Comparison of ENCODE assay signal across 8 cellular contexts in genomic region chr12:55931780-55932545, GRCh38. TPM values are rescaled to one million over a fixed set of nuclear protein-coding genes. Genes with fewer than 3 reads are reported as not detected.
DNase-seq lines count a peak whose midpoint lies in the region; ATAC-seq, FAIRE-seq and TF ChIP-seq lines count a peak whose summit lies in the region.

No MANE protein-coding gene starts in this region.

- H3K9me3 Mint-ChIP-seq in chondrocyte (ENCODE audit: low read depth): no peaks in the 10 kb centered on the region

- H3K4me2 ChIP-seq in A549: peak overlapping the region; percentile 79

- peak overlapping the region; percentile 96 for H3K4me3 Mint-ChIP-seq in chondrocyte (ENCODE audit: unreplicated experiment)

- H3K9me3 ChIP-seq in A549 (no peaks in the 10 kb centered on the region), spleen (no peaks in the 10 kb centered on the region)

- H3K4me1 ChIP-seq in A549: peaks cover 40% of the 10 kb centered on the region
- H3K4me1 ChIP-seq in spleen: peaks cover 43 to 88% (median 72%) of the 10 kb centered on the region in 6 donors

- FAIRE-seq in A549 (lab: Jason Lieb, UNC) (no peak), GM12891 (lab: Jason Lieb, UNC) (peak; percentile 43)

- DNase-seq in A549 (ENCODE audit: low read depth in 1 of 2, low spot score in 1 of 2) (peak in 1 of 2 experiments; percentile 44), GM12891 (ENCODE audit: insufficient read length, low spot score) (no peak), chondrocyte (ENCODE audit: low spot score) (no peak), kidney tubule cell (ENCODE audit: low spot score) (peak; percentile 40), spleen (peak; percentile 93), T-helper 9 cell (no peak)

- peak overlapping the region; percentile 99 for H3K27ac Mint-ChIP-seq in chondrocyte (ENCODE audit: unreplicated experiment)

- WGBS in A549 (ENCODE audit: missing lambda C conversion rate): 6% methylated on average over 26 of the region's 60 CpGs
- 0 to 1% (median 0%) methylated on average over 10 to 60 of the region's 60 CpGs for WGBS in spleen, 5 donors

- no peaks in the 10 kb centered on the region for H3K27me3 ChIP-seq in spleen (replicated peaks in 1 of 7)

- no peaks in the 10 kb centered on the region for H3K27me3 Mint-ChIP-seq in chondrocyte (ENCODE audit: low read depth)

- POLR2A ChIA-PET in A549 (lab: Yijun Ruan, JAX): interaction anchor here (0.7 to 1.7 kb wide), 3 partner anchors 42 to 114 kb away, joined by 4 to 5 read pairs (median 4); partner anchors contain the start of genes DNAJC14, ORMDL2, RAB5B and SARNP

- TF ChIP-seq POLR2A in A549 (IDR thresholded peaks at IDR 0.05; ENCODE audit: low read length) (no peak), GM12891 (IDR thresholded peaks at IDR 0.05; ENCODE audit: low read depth, low read length) (no peak), spleen (IDR thresholded peaks at IDR 0.05) (no peak)

- TF ChIP-seq CTCF in A549 (IDR thresholded peaks at IDR 0.05) (no peak), chondrocyte (IDR thresholded peaks at IDR 0.05) (no peak), spleen (IDR thresholded peaks at IDR 0.05 in 8 of 11, conservative IDR thresholded peaks at IDR 0.05 in 3 of 11) (no peak)

- no peak for TF ChIP-seq EP300 in A549 (IDR thresholded peaks at IDR 0.05)

- ATAC-seq in A549 (peak; percentile 42 to 57; a peak in 5 of 6 replicates), SK-N-SH treated with all-trans-retinoic acid at 6 μM for 48 hours (peak; percentile 64), HG02798 (IDR thresholded peaks at IDR 0.05; ENCODE audit: poor library complexity, unreplicated experiment) (no peak)

- no peak for TF ChIP-seq RAD21 in A549 (conservative IDR thresholded peaks at IDR 0.05 in 1 of 2, IDR thresholded peaks at IDR 0.05 in 1 of 2)

- no peaks in the 10 kb centered on the region for H3K36me3 Mint-ChIP-seq in chondrocyte (ENCODE audit: low read depth)

- H3K4me3 ChIP-seq in A549 (peak overlapping the region; percentile 54), spleen (peak overlapping the region; percentile 60 to 98 (median 75))

- H3K27ac ChIP-seq in A549 (peak overlapping the region; percentile 74 to 88), spleen (peak overlapping the region; percentile 93 to 99 (median 96))

- peaks cover 0 to 24% (median 7%) of the 10 kb centered on the region in 6 donors for H3K36me3 ChIP-seq in spleen

- intact Hi-C loops in spleen (cut with DNase I; ENCODE audit: low total_unique reads): no loop called here

- CTCF ChIA-PET in A549 (lab: Yijun Ruan, JAX): interaction anchor here (0.6 to 2.7 kb wide), 15 partner anchors 8 to 446 kb away, joined by 3 to 48 read pairs (median 4); partner anchors contain the start of gene SUOX

- H3K4me1 Mint-ChIP-seq in chondrocyte (ENCODE audit: low read depth): peaks cover 58% of the 10 kb centered on the region

TF ChIP-seq in A549, 52 proteins besides CTCF, POLR2A, EP300 and RAD21 (continues in another document):
- TF ChIP-seq PBX3 (IDR thresholded peaks at IDR 0.05): no peak

TF ChIP-seq in GM12891, 5 proteins besides CTCF, POLR2A, EP300 and RAD21:
- TF ChIP-seq SPI1 (IDR thresholded peaks at IDR 0.05; ENCODE audit: low read depth, low read length): no peak
- no peak for TF ChIP-seq POU2F2 (IDR thresholded peaks at IDR 0.05; ENCODE audit: low read depth, low read length)
- TF ChIP-seq POLR2AphosphoS5 (IDR thresholded peaks at IDR 0.05; ENCODE audit: low read depth, low read length): no peak

TF ChIP-seq in SK-N-SH treated with all-trans-retinoic acid at 6 μM for 48 hours, 23 proteins besides CTCF, POLR2A, EP300 and RAD21 (continues in another document):
- no peak for TF ChIP-seq ISL1 (CRISPR knock-in tag; IDR thresholded peaks at IDR 0.05)
- TF ChIP-seq, protein P1, sequence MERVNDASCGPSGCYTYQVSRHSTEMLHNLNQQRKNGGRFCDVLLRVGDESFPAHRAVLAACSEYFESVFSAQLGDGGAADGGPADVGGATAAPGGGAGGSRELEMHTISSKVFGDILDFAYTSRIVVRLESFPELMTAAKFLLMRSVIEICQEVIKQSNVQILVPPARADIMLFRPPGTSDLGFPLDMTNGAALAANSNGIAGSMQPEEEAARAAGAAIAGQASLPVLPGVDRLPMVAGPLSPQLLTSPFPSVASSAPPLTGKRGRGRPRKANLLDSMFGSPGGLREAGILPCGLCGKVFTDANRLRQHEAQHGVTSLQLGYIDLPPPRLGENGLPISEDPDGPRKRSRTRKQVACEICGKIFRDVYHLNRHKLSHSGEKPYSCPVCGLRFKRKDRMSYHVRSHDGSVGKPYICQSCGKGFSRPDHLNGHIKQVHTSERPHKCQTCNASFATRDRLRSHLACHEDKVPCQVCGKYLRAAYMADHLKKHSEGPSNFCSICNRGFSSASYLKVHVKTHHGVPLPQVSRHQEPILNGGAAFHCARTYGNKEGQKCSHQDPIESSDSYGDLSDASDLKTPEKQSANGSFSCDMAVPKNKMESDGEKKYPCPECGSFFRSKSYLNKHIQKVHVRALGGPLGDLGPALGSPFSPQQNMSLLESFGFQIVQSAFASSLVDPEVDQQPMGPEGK (CRISPR knock-in tag; IDR thresholded peaks at IDR 0.05; ENCODE audit: borderline replicate concordance): no peak
- no peak for TF ChIP-seq ZNF565 (CRISPR knock-in tag; conservative IDR thresholded peaks at IDR 0.05; ENCODE audit: low read depth)
- TF ChIP-seq ZC3H10 (CRISPR knock-in tag; IDR thresholded peaks at IDR 0.05): no peak
- TF ChIP-seq TCF4 (CRISPR knock-in tag; IDR thresholded peaks at IDR 0.05; ENCODE audit: borderline replicate concordance): no peak
- no peak for TF ChIP-seq ARNTL (CRISPR knock-in tag; IDR thresholded peaks at IDR 0.05; ENCODE audit: borderline replicate concordance, low read depth)
- no peak for TF ChIP-seq PPARA (CRISPR knock-in tag; IDR thresholded peaks at IDR 0.05; ENCODE audit: borderline replicate concordance)
- no peak for TF ChIP-seq BACH2 (CRISPR knock-in tag; IDR thresholded peaks at IDR 0.05; ENCODE audit: borderline replicate concordance)
- no peak for TF ChIP-seq RARB (CRISPR knock-in tag; IDR thresholded peaks at IDR 0.05)
- no peak for TF ChIP-seq ZNF8 (CRISPR knock-in tag; IDR thresholded peaks at IDR 0.05)

RNA-seq across cellular contexts. Expression of gene DGKA, which starts 1.0 kb away (rescaled TPM):
- polyA plus RNA-seq in A549 (2011; rRNA removed): 24.7 and 26.1 TPM in 2 replicates
- 12.7 and 12.8 TPM in 2 replicates for polyA plus RNA-seq in A549 (2012; cell fraction: cytosol; rRNA removed)
- polyA plus RNA-seq in A549 (2012; cell fraction: nucleus; rRNA removed): 38.2 and 45.1 TPM in 2 replicates
- 21.0 to 23.7 TPM (median 22.6 TPM) in 3 replicates for polyA plus RNA-seq in A549 (2017; fragmentation: RNase III; extraction: RNeasy Plus Mini Kit Qiagen cat#74134 plus additional on column Dnase treatment)
- 24.3 and 29.2 TPM in 2 replicates for polyA minus RNA-seq in A549 (2011; rRNA and poly(A)+ RNA removed)
- polyA plus RNA-seq in GM12891 (2012; ENCODE audit: low read depth, missing spikeins): 49.3 TPM
- 65.8 to 118 TPM (median 66.4 TPM) in 3 replicates for total RNA-seq in chondrocyte
- 100 to 1,000 TPM; 132 to 261 (median 197) TPM for total RNA-seq in spleen
- 100 to 1,000 TPM in 2 of 3 donors, 10 to 100 TPM in 1; 73.8 to 136 (median 105) TPM for polyA plus RNA-seq in spleen

RNA-seq across cellular contexts. Expression of gene PYM1, which starts 4.3 kb away (rescaled TPM):
- 39.2 and 49.5 TPM in 2 replicates for polyA plus RNA-seq in A549 (2011; rRNA removed)
- 31.8 and 33.8 TPM in 2 replicates for polyA plus RNA-seq in A549 (2012; cell fraction: cytosol; rRNA removed)
- 14.2 and 20.4 TPM in 2 replicates for polyA plus RNA-seq in A549 (2012; cell fraction: nucleus; rRNA removed)
- 27.0 to 30.6 TPM (median 30.4 TPM) in 3 replicates for polyA plus RNA-seq in A549 (2017; fragmentation: RNase III; extraction: RNeasy Plus Mini Kit Qiagen cat#74134 plus additional on column Dnase treatment)
- 23.3 and 23.7 TPM in 2 replicates for polyA minus RNA-seq in A549 (2011; rRNA and poly(A)+ RNA removed)
- 29.8 TPM for polyA plus RNA-seq in GM12891 (2012; ENCODE audit: low read depth, missing spikeins)
- total RNA-seq in chondrocyte: 17.3 to 26.4 TPM (median 19.0 TPM) in 3 replicates
- 10 to 100 TPM; 26.7 to 40.7 (median 36.6) TPM for total RNA-seq in spleen
- polyA plus RNA-seq in spleen: 10 to 100 TPM; 48.3 to 54.0 (median 51.2) TPM

RNA-seq across cellular contexts. Expression of gene PMEL, which starts 33.9 kb away (rescaled TPM):
- 2.2 and 2.3 TPM in 2 replicates for polyA plus RNA-seq in A549 (2011; rRNA removed)
- polyA plus RNA-seq in A549 (2012; cell fraction: cytosol; rRNA removed): 1.1 and 1.3 TPM in 2 replicates
- 3.7 and 6.0 TPM in 2 replicates for polyA plus RNA-seq in A549 (2012; cell fraction: nucleus; rRNA removed)
- 0.71 to 1.4 TPM (median 1.0 TPM) in 3 replicates for polyA plus RNA-seq in A549 (2017; fragmentation: RNase III; extraction: RNeasy Plus Mini Kit Qiagen cat#74134 plus additional on column Dnase treatment)
- 1.7 and 3.3 TPM in 2 replicates for polyA minus RNA-seq in A549 (2011; rRNA and poly(A)+ RNA removed)
- 1.7 TPM for polyA plus RNA-seq in GM12891 (2012; ENCODE audit: low read depth, missing spikeins)
- 0.45 to 1.1 TPM (median 0.82 TPM) in 3 replicates for total RNA-seq in chondrocyte
- 1 to 10 TPM in 3 of 7 donors, under 1 TPM in 4; 0.44 to 1.6 (median 0.85) TPM for total RNA-seq in spleen
- polyA plus RNA-seq in spleen: under 1 TPM; 0.15 to 0.50 (median 0.29) TPM

RNA-seq across cellular contexts. Expression of gene CDK2, which starts 34.7 kb away (rescaled TPM):
- 51.0 and 86.3 TPM in 2 replicates for polyA plus RNA-seq in A549 (2011; rRNA removed)
- polyA plus RNA-seq in A549 (2012; cell fraction: cytosol; rRNA removed): 93.1 and 110 TPM in 2 replicates
- polyA plus RNA-seq in A549 (2012; cell fraction: nucleus; rRNA removed): 72.1 and 82.3 TPM in 2 replicates
- polyA plus RNA-seq in A549 (2017; fragmentation: RNase III; extraction: RNeasy Plus Mini Kit Qiagen cat#74134 plus additional on column Dnase treatment): 41.5 to 53.8 TPM (median 48.3 TPM) in 3 replicates
- polyA minus RNA-seq in A549 (2011; rRNA and poly(A)+ RNA removed): 72.7 and 78.5 TPM in 2 replicates
- polyA plus RNA-seq in GM12891 (2012; ENCODE audit: low read depth, missing spikeins): 75.6 TPM
- total RNA-seq in chondrocyte: 25.5 to 41.4 TPM (median 26.1 TPM) in 3 replicates
- 10 to 100 TPM; 21.4 to 46.6 (median 30.9) TPM for total RNA-seq in spleen
- 10 to 100 TPM; 11.9 to 16.2 (median 12.9) TPM for polyA plus RNA-seq in spleen

RNA-seq across cellular contexts. Expression of gene RAB5B, which starts 41.9 kb away (rescaled TPM):
- 90.4 and 93.7 TPM in 2 replicates for polyA plus RNA-seq in A549 (2011; rRNA removed)
- 27.6 and 37.7 TPM in 2 replicates for polyA plus RNA-seq in A549 (2012; cell fraction: cytosol; rRNA removed)
- 14.7 and 20.9 TPM in 2 replicates for polyA plus RNA-seq in A549 (2012; cell fraction: nucleus; rRNA removed)
- polyA plus RNA-seq in A549 (2017; fragmentation: RNase III; extraction: RNeasy Plus Mini Kit Qiagen cat#74134 plus additional on column Dnase treatment): 27.7 to 37.2 TPM (median 36.3 TPM) in 3 replicates
- polyA minus RNA-seq in A549 (2011; rRNA and poly(A)+ RNA removed): 68.1 and 80.7 TPM in 2 replicates
- 56.2 TPM for polyA plus RNA-seq in GM12891 (2012; ENCODE audit: low read depth, missing spikeins)
- total RNA-seq in chondrocyte: 105 TPM in 3 replicates
- total RNA-seq in spleen: 100 to 1,000 TPM in 1 of 7 donors, 10 to 100 TPM in 6; 70.5 to 101 (median 94.4) TPM
- polyA plus RNA-seq in spleen: 10 to 100 TPM; 30.9 to 48.4 (median 35.1) TPM

Comparison
In these comparisons a context has a peak if more than half of its experiments do, and no peak if none do; other contexts are left out.
1. DNase-seq: peak in kidney tubule cell (single experiment) and spleen (single experiment); none in GM12891 (single experiment), chondrocyte (single experiment) and T-helper 9 cell (single experiment).